ENCODE assay signal across 8 cellular contexts in genomic region chr17:488993-489757, GRCh38. TPM values are rescaled to one million over a fixed set of nuclear protein-coding genes. Genes with fewer than 3 reads are reported as not detected.
DNase-seq lines count a peak whose midpoint lies in the region; ATAC-seq and TF ChIP-seq lines count a peak whose summit lies in the region.

No MANE protein-coding gene starts in this region.

- no peak overlapping the region for H3K27ac ChIP-seq in iPS DF 6.9 (ENCODE audit: low read length)

- no peaks in the 10 kb centered on the region for H3K4me1 Mint-ChIP-seq in Calu3 (ENCODE audit: low read depth, unreplicated experiment)

- CTCF ChIA-PET in Calu3 (lab: Charles Lee), result no interaction called here

- DNase-seq in Calu3 (no peak), HK-2 (ENCODE audit: unreplicated experiment) (peak; percentile 57), iPS DF 6.9 (ENCODE audit: low read depth, low spot score) (no peak), pons (ENCODE audit: low spot score) (no peak), GOT3 (lab: John Stamatoyannopoulos, UW) (no peak)
- DNase-seq in activated naive CD4-positive, alpha-beta T cell treated with anti-CD3 and anti-CD28 coated beads, Interleukin-2, amount 50 U/mL, for 72 hours (ENCODE audit: low spot score in 2 of 2), result peak in 1 of 2 donors; percentile 54
- DNase-seq in stimulated activated CD4-positive, alpha-beta T cell treated with anti-CD3 and anti-CD28 coated beads, Interleukin-1b, Interleukin-23, amount 100 ng/mL, for 48 hours, result peak; percentile 54

- H3K4me3 Mint-ChIP-seq in Calu3 (ENCODE audit: low read depth, unreplicated experiment), result peak overlapping the region; percentile 51

- H3K4me1 ChIP-seq in iPS DF 6.9 (ENCODE audit: control insufficient read depth, insufficient read depth, low read length), result peaks cover 7% of the 10 kb centered on the region; the same call in 1 of the 2 replicates

- TF ChIP-seq CTCF in Calu3 (IDR thresholded peaks at IDR 0.05; ENCODE audit: unreplicated experiment), result no peak

- WGBS in iPS DF 6.9 (ENCODE audit: insufficient coverage, insufficient read length), result no CpG with 5 or more reads among the region's 25 CpGs

- peaks cover 7% of the 10 kb centered on the region for H3K36me3 Mint-ChIP-seq in Calu3 (ENCODE audit: insufficient read depth, unreplicated experiment)
- no peaks in the 10 kb centered on the region for H3K36me3 Mint-ChIP-seq in activated naive CD4-positive, alpha-beta T cell treated with anti-CD3 and anti-CD28 coated beads, Interleukin-2, amount 50 U/mL, for 72 hours

- H3K4me3 ChIP-seq in iPS DF 6.9 (ENCODE audit: low read length), result peak overlapping the region; percentile 64; the same call in 1 of the 2 replicates

- H3K9me3 ChIP-seq in iPS DF 6.9 (ENCODE audit: control insufficient read depth, insufficient read depth, low read length), result no peaks in the 10 kb centered on the region

- H3K27me3 ChIP-seq in iPS DF 6.9 (ENCODE audit: control insufficient read depth, insufficient read depth, low read length), result peaks cover 2% of the 10 kb centered on the region; the same call in 1 of the 2 replicates

- intact Hi-C loops in Calu3 (cut with micrococcal nuclease; ENCODE audit: unreplicated experiment), result no loop called here

- H3K36me3 ChIP-seq in iPS DF 6.9 (ENCODE audit: control insufficient read depth, insufficient read depth, low read length), result no peaks in the 10 kb centered on the region

- peak; percentile 45 to 82 for ATAC-seq in activated naive CD4-positive, alpha-beta T cell treated with anti-CD3 and anti-CD28 coated beads, Interleukin-2, amount 50 U/mL, for 72 hours
- ATAC-seq in HG03432 (IDR thresholded peaks at IDR 0.05; ENCODE audit: unreplicated experiment), result no peak

- H3K9me3 Mint-ChIP-seq in Calu3 (ENCODE audit: low read depth, unreplicated experiment), result no peaks in the 10 kb centered on the region
- H3K9me3 Mint-ChIP-seq in activated naive CD4-positive, alpha-beta T cell treated with anti-CD3 and anti-CD28 coated beads, Interleukin-2, amount 50 U/mL, for 72 hours, result no peaks in the 10 kb centered on the region

- H3K27ac Mint-ChIP-seq in Calu3 (ENCODE audit: unreplicated experiment), result peak overlapping the region; percentile 39
- H3K27ac Mint-ChIP-seq in activated naive CD4-positive, alpha-beta T cell treated with anti-CD3 and anti-CD28 coated beads, Interleukin-2, amount 50 U/mL, for 72 hours, result peak overlapping the region; percentile 88

- no TSS peak for BruUV-seq in Calu3 (replicated peaks; lab: Mats Ljungman, UMichigan)

- H3K27me3 Mint-ChIP-seq in Calu3 (ENCODE audit: unreplicated experiment), result peaks cover 13% of the 10 kb centered on the region

RNA-seq across cellular contexts. Expression of gene RFLNB, which starts 43.4 kb away (rescaled TPM):
- 0.51 and 0.61 TPM in 2 replicates for total RNA-seq in Calu3 (2022)
- 10 to 100 TPM; 42.3 to 71.5 TPM for total RNA-seq in activated naive CD4-positive, alpha-beta T cell treated with anti-CD3 and anti-CD28 coated beads, Interleukin-2, amount 50 U/mL, for 72 hours

Comparison
In these comparisons a context has a peak if more than half of its experiments do, and no peak if none do; other contexts are left out.
1. DNase-seq: peak in HK-2 (single experiment) and stimulated activated CD4-positive, alpha-beta T cell treated with anti-CD3 and anti-CD28 coated beads, Interleukin-1b, Interleukin-23, amount 100 ng/mL, for 48 hours (single experiment); none in Calu3 (single experiment), iPS DF 6.9 (single experiment), pons (single experiment) and GOT3 (single experiment).
2. RNA of gene RFLNB, which starts 43.4 kb away (total RNA-seq): 42.3 to 71.5 TPM in activated naive CD4-positive, alpha-beta T cell treated with anti-CD3 and anti-CD28 coated beads, Interleukin-2, amount 50 U/mL, for 72 hours; 0.51 to 0.61 TPM in Calu3; every median in the first group is over 10 times any median in the second.